ENCODE assay signal across 8 cellular contexts in the genomic region with DNA sequence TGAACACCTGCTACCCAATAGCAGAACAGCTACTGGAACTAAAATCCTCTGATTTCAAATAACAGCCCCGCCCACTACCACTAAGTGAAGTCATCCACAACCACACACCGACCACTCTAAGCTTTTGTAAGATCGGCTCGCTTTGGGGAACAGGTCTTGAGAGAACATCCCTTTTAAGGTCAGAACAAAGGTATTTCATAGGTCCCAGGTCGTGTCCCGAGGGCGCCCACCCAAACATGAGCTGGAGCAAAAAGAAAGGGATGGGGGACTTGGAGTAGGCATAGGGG. TPM values are rescaled to one million over a fixed set of nuclear protein-coding genes. Genes with fewer than 3 reads are reported as not detected.
DNase-seq lines count a peak whose midpoint lies in the region; ATAC-seq and TF ChIP-seq lines count a peak whose summit lies in the region.

No MANE protein-coding gene starts in this region.

- CTCF ChIA-PET in HEK293 (lab: Yijun Ruan, JAX): interaction anchor here (1.1 to 2.5 kb wide), 3 partner anchors 12 to 405 kb away, joined by 4 to 8 read pairs (median 8); no protein-coding TSS in a partner anchor
- CTCF ChIA-PET in activated CD8-positive, alpha-beta T cell treated with anti-CD3 and anti-CD28 coated beads, Interleukin-2, amount 10 ng/mL, durations not matched to agents 7 days and 5 days (lab: Charles Lee): interaction anchor here (0.8 to 2.4 kb wide), 14 partner anchors 9 to 405 kb away, joined by 3 to 11 read pairs (median 4); partner anchors contain the start of gene N4BP2L1
- CTCF ChIA-PET in naive thymus-derived CD4-positive, alpha-beta T cell (lab: Charles Lee): interaction anchor here (0.8 kb wide), 1 partner anchor 173 kb away, joined by 4 read pairs; no protein-coding TSS in a partner anchor

- peak; percentile 43 for DNase-seq in NCI-H1694 treated with DMSO at 0.1 percent for 48 hours (lab: John Stamatoyannopoulos, UW)
- peak; percentile 84 for DNase-seq in activated CD8-positive, alpha-beta T cell treated with anti-CD3 and anti-CD28 coated beads, Interleukin-2, amount 10 ng/mL, durations not matched to agents 7 days and 5 days
- no peak for DNase-seq in epithelial cell of proximal tubule (ENCODE audit: low read depth)
- peak in 6 of 9 donors; percentile 58 to 74 (median 70) for DNase-seq in naive thymus-derived CD4-positive, alpha-beta T cell
- DNase-seq in suprapubic skin (ENCODE audit: low spot score in 2 of 2): no peak
- no peak for DNase-seq in CD1c-positive myeloid dendritic cell (ENCODE audit: extremely low spot score)

- H3K4me1 ChIP-seq in HEK293 (ENCODE audit: control insufficient read depth, insufficient read depth, low read length) (no peaks in the 10 kb centered on the region), suprapubic skin (peaks cover 19% of the 10 kb centered on the region)
- peaks cover 7 to 9% of the 10 kb centered on the region in 2 donors for H3K4me1 ChIP-seq in naive thymus-derived CD4-positive, alpha-beta T cell (ENCODE audit: control insufficient read depth in 2 of 2, insufficient read depth in 2 of 2, low read length in 2 of 2)

- TF ChIP-seq CTCF in GM12875 (IDR thresholded peaks at IDR 0.05; ENCODE audit: borderline replicate concordance, insufficient read depth, low read depth, low read length) (no peak), HEK293 (tag by site-specific recombination; IDR thresholded peaks at IDR 0.05) (no peak), epithelial cell of proximal tubule (conservative IDR thresholded peaks at IDR 0.05; ENCODE audit: low read depth, low read length) (no peak), suprapubic skin (IDR thresholded peaks at IDR 0.05) (no peak)

- POLR2A ChIA-PET in HEK293 (lab: Yijun Ruan, JAX): interaction anchor here (0.7 to 1.9 kb wide), 11 partner anchors 9 to 941 kb away, joined by 3 to 7 read pairs (median 3); no protein-coding TSS in a partner anchor
- POLR2A ChIA-PET in activated CD8-positive, alpha-beta T cell treated with anti-CD3 and anti-CD28 coated beads, Interleukin-2, amount 10 ng/mL, durations not matched to agents 7 days and 5 days (lab: Charles Lee): interaction anchor here (0.5 to 3.0 kb wide), 40 partner anchors 9 to 1228 kb away, joined by 3 to 64 read pairs (median 4); partner anchors contain the start of genes FRY, N4BP2L1 and N4BP2L2
- POLR2A ChIA-PET in naive thymus-derived CD4-positive, alpha-beta T cell (lab: Charles Lee): interaction anchor here (0.6 to 3.5 kb wide), 10 partner anchors 10 to 1228 kb away, joined by 3 to 55 read pairs (median 6); partner anchors contain the start of genes FRY, N4BP2L1, N4BP2L2 and PDS5B

- no peaks in the 10 kb centered on the region for H3K9me3 Mint-ChIP-seq in activated CD8-positive, alpha-beta T cell treated with anti-CD3 and anti-CD28 coated beads, Interleukin-2, amount 10 ng/mL, durations not matched to agents 7 days and 5 days (ENCODE audit: insufficient read depth)
- H3K9me3 Mint-ChIP-seq in naive thymus-derived CD4-positive, alpha-beta T cell: no peaks in the 10 kb centered on the region

- no peaks in the 10 kb centered on the region for H3K27me3 ChIP-seq in naive thymus-derived CD4-positive, alpha-beta T cell (ENCODE audit: control insufficient read depth in 2 of 2, insufficient read depth in 2 of 2, low read length in 2 of 2)
- no peaks in the 10 kb centered on the region for H3K27me3 ChIP-seq in suprapubic skin

- H3K36me3 Mint-ChIP-seq in activated CD8-positive, alpha-beta T cell treated with anti-CD3 and anti-CD28 coated beads, Interleukin-2, amount 10 ng/mL, durations not matched to agents 7 days and 5 days (ENCODE audit: low read depth): peaks cover 20% of the 10 kb centered on the region
- H3K36me3 Mint-ChIP-seq in naive thymus-derived CD4-positive, alpha-beta T cell: peaks cover 0 to 12% (median 4%) of the 10 kb centered on the region in 5 donors

- H3K4me1 Mint-ChIP-seq in activated CD8-positive, alpha-beta T cell treated with anti-CD3 and anti-CD28 coated beads, Interleukin-2, amount 10 ng/mL, durations not matched to agents 7 days and 5 days (ENCODE audit: low read depth): peaks cover 42% of the 10 kb centered on the region
- H3K4me1 Mint-ChIP-seq in naive thymus-derived CD4-positive, alpha-beta T cell: peaks cover 5 to 42% (median 9%) of the 10 kb centered on the region in 7 donors

- ATAC-seq in activated CD8-positive, alpha-beta T cell treated with anti-CD3 and anti-CD28 coated beads, Interleukin-2, amount 10 ng/mL, durations not matched to agents 7 days and 5 days: peak; percentile 62
- ATAC-seq in naive thymus-derived CD4-positive, alpha-beta T cell: peak; percentile 83

- peaks cover 3 to 9% of the 10 kb centered on the region in 2 experiments; a peak in 2 of 3 replicates for H3K36me3 ChIP-seq in HEK293 (ENCODE audit: control insufficient read depth in 2 of 2, insufficient read depth in 1 of 2, low read length in 2 of 2)
- peaks cover 0 to 5% (median 0%) of the 10 kb centered on the region in 3 experiments for H3K36me3 ChIP-seq in naive thymus-derived CD4-positive, alpha-beta T cell (ENCODE audit: control insufficient read depth in 2 of 3, insufficient read depth in 3 of 3, low read length in 3 of 3)
- H3K36me3 ChIP-seq in suprapubic skin: no peaks in the 10 kb centered on the region

- no peak for TF ChIP-seq EP300 in suprapubic skin (IDR thresholded peaks at IDR 0.05)

- H3K9me3 ChIP-seq in HEK293 (ENCODE audit: control insufficient read depth, insufficient read depth, low read depth, low read length): no peaks in the 10 kb centered on the region
- H3K9me3 ChIP-seq in naive thymus-derived CD4-positive, alpha-beta T cell (ENCODE audit: control insufficient read depth in 2 of 3, low read length in 3 of 3): no peaks in the 10 kb centered on the region
- H3K9me3 ChIP-seq in suprapubic skin: no peaks in the 10 kb centered on the region

- H3K4me3 ChIP-seq in GM12875 (ENCODE audit: low read depth, low read length) (peak overlapping the region; percentile 99), HEK293 (ENCODE audit: low read depth, low read length) (peak overlapping the region; percentile 81), epithelial cell of proximal tubule (ENCODE audit: low read depth, low read length) (peak overlapping the region; percentile 70), suprapubic skin (peak overlapping the region; percentile 94)
- peak overlapping the region; percentile 94 for H3K4me3 ChIP-seq in naive thymus-derived CD4-positive, alpha-beta T cell (ENCODE audit: low read length)

- intact Hi-C loops in naive thymus-derived CD4-positive, alpha-beta T cell (cut with micrococcal nuclease): loop anchor here (1.0 to 5.0 kb wide), 15 partner anchors 37 to 1503 kb away; partner anchors contain the start of genes N4BP2L2 (in 2 of the 2), PDS5B (in 2 of the 2), RFC3 (in 2 of the 2) and HSPH1 (in 1 of the 2)

- H3K27ac Mint-ChIP-seq in activated CD8-positive, alpha-beta T cell treated with anti-CD3 and anti-CD28 coated beads, Interleukin-2, amount 10 ng/mL, durations not matched to agents 7 days and 5 days: peak overlapping the region; percentile 99
- peak overlapping the region; percentile 98 to 100 (median 100) for H3K27ac Mint-ChIP-seq in naive thymus-derived CD4-positive, alpha-beta T cell

- 20% methylated on average over 7 of the region's 7 CpGs for WGBS in suprapubic skin

- peak overlapping the region; percentile 96 for H3K27ac ChIP-seq in HEK293 (ENCODE audit: extremely low read depth, low read depth, low read length)
- H3K27ac ChIP-seq in naive thymus-derived CD4-positive, alpha-beta T cell (ENCODE audit: low read depth, low read length): peak overlapping the region; percentile 99
- H3K27ac ChIP-seq in suprapubic skin: peak overlapping the region; percentile 97

- no peak for TF ChIP-seq POLR2A in suprapubic skin (IDR thresholded peaks at IDR 0.05)

- H3K27me3 Mint-ChIP-seq in activated CD8-positive, alpha-beta T cell treated with anti-CD3 and anti-CD28 coated beads, Interleukin-2, amount 10 ng/mL, durations not matched to agents 7 days and 5 days (ENCODE audit: low read depth): no peaks in the 10 kb centered on the region
- H3K27me3 Mint-ChIP-seq in naive thymus-derived CD4-positive, alpha-beta T cell: no peaks in the 10 kb centered on the region

- peak overlapping the region; percentile 89 for H3K4me3 Mint-ChIP-seq in activated CD8-positive, alpha-beta T cell treated with anti-CD3 and anti-CD28 coated beads, Interleukin-2, amount 10 ng/mL, durations not matched to agents 7 days and 5 days
- H3K4me3 Mint-ChIP-seq in naive thymus-derived CD4-positive, alpha-beta T cell: peak overlapping the region; percentile 92 to 98 (median 96)

TF ChIP-seq in HEK293, 187 proteins besides CTCF, POLR2A, EP300 and RAD21:
- TF ChIP-seq, protein P1, sequence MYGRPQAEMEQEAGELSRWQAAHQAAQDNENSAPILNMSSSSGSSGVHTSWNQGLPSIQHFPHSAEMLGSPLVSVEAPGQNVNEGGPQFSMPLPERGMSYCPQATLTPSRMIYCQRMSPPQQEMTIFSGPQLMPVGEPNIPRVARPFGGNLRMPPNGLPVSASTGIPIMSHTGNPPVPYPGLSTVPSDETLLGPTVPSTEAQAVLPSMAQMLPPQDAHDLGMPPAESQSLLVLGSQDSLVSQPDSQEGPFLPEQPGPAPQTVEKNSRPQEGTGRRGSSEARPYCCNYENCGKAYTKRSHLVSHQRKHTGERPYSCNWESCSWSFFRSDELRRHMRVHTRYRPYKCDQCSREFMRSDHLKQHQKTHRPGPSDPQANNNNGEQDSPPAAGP (tag by site-specific recombination; IDR thresholded peaks at IDR 0.05): no peak
- no peak for TF ChIP-seq ZNF19 (tag by site-specific recombination; IDR thresholded peaks at IDR 0.05; ENCODE audit: low read depth)
- no peak for TF ChIP-seq BCL11A (tag by site-specific recombination; IDR thresholded peaks at IDR 0.05; ENCODE audit: low read depth)
- TF ChIP-seq KLF9 (tag by site-specific recombination; IDR thresholded peaks at IDR 0.05; ENCODE audit: low read depth): peak; percentile 32; the same call in 1 of the 2 replicates
- no peak for TF ChIP-seq MYNN (tag by site-specific recombination; IDR thresholded peaks at IDR 0.05; ENCODE audit: borderline replicate concordance)
- TF ChIP-seq ZNF335 (tag by site-specific recombination; conservative IDR thresholded peaks at IDR 0.05): 0 out of 2 replicates have a peak, but pooled peaks have one; percentile 15
- TF ChIP-seq EGR2 (tag by site-specific recombination; IDR thresholded peaks at IDR 0.05; ENCODE audit: low read depth): 0 out of 2 replicates have a peak, but pooled peaks have one; percentile 5

RNA-seq across cellular contexts. Expression of gene ZAR1L, which starts 0.3 kb away (rescaled TPM):
- total RNA-seq in activated CD8-positive, alpha-beta T cell treated with anti-CD3 and anti-CD28 coated beads, Interleukin-2, amount 10 ng/mL, durations not matched to agents 7 days and 5 days: not detected
- total RNA-seq in epithelial cell of proximal tubule: not detected in 2 replicates
- not detected for total RNA-seq in naive thymus-derived CD4-positive, alpha-beta T cell
- polyA plus RNA-seq in naive thymus-derived CD4-positive, alpha-beta T cell: not detected
- total RNA-seq in suprapubic skin: not detected

RNA-seq across cellular contexts. Expression of gene BRCA2, which starts 0.4 kb away (rescaled TPM):
- total RNA-seq in activated CD8-positive, alpha-beta T cell treated with anti-CD3 and anti-CD28 coated beads, Interleukin-2, amount 10 ng/mL, durations not matched to agents 7 days and 5 days: 10 to 100 TPM; 28.4 to 30.7 TPM
- total RNA-seq in epithelial cell of proximal tubule (7.6 and 10.1 TPM in 2 replicates), suprapubic skin (1 to 10 TPM; 1.5 to 5.6 (median 2.0) TPM)
- 10 to 100 TPM in 1 of 5 experiments, 1 to 10 TPM in 4; 3.2 to 19.9 (median 4.3) TPM for total RNA-seq in naive thymus-derived CD4-positive, alpha-beta T cell
- polyA plus RNA-seq in naive thymus-derived CD4-positive, alpha-beta T cell: 1 to 10 TPM; 1.1 to 1.6 TPM

Comparison
In these comparisons a context has a peak if more than half of its experiments do, and no peak if none do; other contexts are left out.
1. DNase-seq: peak in NCI-H1694 treated with DMSO at 0.1 percent for 48 hours (single experiment), activated CD8-positive, alpha-beta T cell treated with anti-CD3 and anti-CD28 coated beads, Interleukin-2, amount 10 ng/mL, durations not matched to agents 7 days and 5 days (single experiment) and naive thymus-derived CD4-positive, alpha-beta T cell (6 of 9); none in epithelial cell of proximal tubule (single experiment), suprapubic skin (0 of 2) and CD1c-positive myeloid dendritic cell (single experiment).
2. Peak in every context shown above with its lines, with median percentiles within 50 percentile points of each other: H3K4me3 ChIP-seq and H3K27ac ChIP-seq.